In genomic region chr10:72099054-72099921, GRCh38 we compare ENCODE assay signal across 18 cellular contexts. TPM values are rescaled to one million over a fixed set of nuclear protein-coding genes. Genes with fewer than 3 reads are reported as not detected.
DNase-seq lines count a peak whose midpoint lies in the region; ATAC-seq and TF ChIP-seq lines count a peak whose summit lies in the region.
"Had no signal": no experiment of that assay in that cellular context is flagged by ENCODE, and none has a peak within 500 bp of the region (broad histone marks: within the 10 kb centered on the region; RNA-seq: fewer than 3 reads in every experiment).

No MANE protein-coding gene starts in this region.

- H3K4me2 ChIP-seq in hepatocyte = peak overlapping the region; percentile 14
- H3K4me2 ChIP-seq in smooth muscle cell = peak overlapping the region; percentile 11
- H3K4me2 ChIP-seq: BLaER1 had no signal

- H4K20me1 ChIP-seq in hepatocyte (ENCODE audit: insufficient read depth, poor library complexity, severe bottlenecking) (no peaks in the 10 kb centered on the region), smooth muscle cell (ENCODE audit: low read depth) (no peaks in the 10 kb centered on the region)
- H4K20me1 ChIP-seq: BLaER1 had no signal

- H3K4me3 ChIP-seq in WERI-Rb-1 (ENCODE audit: low read depth, low read length) (no peak overlapping the region), hepatocyte (no peak overlapping the region), smooth muscle cell (no peak overlapping the region)
- H3K4me3 ChIP-seq: BLaER1, gastroesophageal sphincter, skin epidermis, thoracic aorta had no signal

- no peak for DNase-seq in activated T-cell treated with anti-CD3 and anti-CD28 coated beads, Interleukin-2, amount 50 U/mL, for 72 hours
- no peak for DNase-seq in activated T-cell treated with anti-CD3 and anti-CD28 coated beads, Interleukin-2, amount 50 U/mL, for 48 hours
- DNase-seq in WERI-Rb-1 (no peak), hepatocyte (ENCODE audit: low spot score) (no peak), smooth muscle cell (lab: John Stamatoyannopoulos, UW; ENCODE audit: unreplicated experiment) (no peak)
- no peak for DNase-seq in activated CD4-positive, alpha-beta T cell treated with anti-CD3 and anti-CD28 coated beads for 48 hours
- DNase-seq: 8988T; activated CD4-positive, alpha-beta T cell treated with anti-CD3 and anti-CD28 coated beads, Interleukin-2, amount 50 U/mL, for 4 hours; activated naive CD4-positive, alpha-beta T cell treated with anti-CD3 and anti-CD28 coated beads, Interleukin-2, amount 10 ng/mL, durations not matched to agents 7 days and 5 days; cortex of kidney; GDM1 had no signal

- peaks cover 19% of the 10 kb centered on the region for H3F3A ChIP-seq in smooth muscle cell (ENCODE audit: low read depth)

- H3K27me3 Mint-ChIP-seq in activated T-cell treated with anti-CD3 and anti-CD28 coated beads, Interleukin-2, amount 50 U/mL, for 72 hours (ENCODE audit: low read depth) = no peaks in the 10 kb centered on the region
- H3K27me3 Mint-ChIP-seq: activated naive CD4-positive, alpha-beta T cell treated with anti-CD3 and anti-CD28 coated beads, Interleukin-2, amount 10 ng/mL, durations not matched to agents 7 days and 5 days had no signal

- H3K9me3 ChIP-seq in WERI-Rb-1 (ENCODE audit: severe bottlenecking) (no peaks in the 10 kb centered on the region), hepatocyte (ENCODE audit: low read depth) (no peaks in the 10 kb centered on the region), smooth muscle cell (replicated peaks; ENCODE audit: low read depth) (no peaks in the 10 kb centered on the region)
- H3K9me3 ChIP-seq: BLaER1, gastroesophageal sphincter, thoracic aorta had no signal

- H3K36me3 ChIP-seq in WERI-Rb-1 (peaks cover 7% of the 10 kb centered on the region), hepatocyte (replicated peaks; ENCODE audit: insufficient read depth, low read depth) (no peaks in the 10 kb centered on the region), smooth muscle cell (ENCODE audit: low read depth) (no peaks in the 10 kb centered on the region)

- no peaks in the 10 kb centered on the region for H3K9me2 ChIP-seq in hepatocyte (replicated peaks; ENCODE audit: insufficient read depth)

- H2AFZ ChIP-seq in hepatocyte (no peak overlapping the region), smooth muscle cell (ENCODE audit: low read depth) (no peak overlapping the region)

- H3K4me1 ChIP-seq in hepatocyte (ENCODE audit: insufficient read depth) = peaks cover 30% of the 10 kb centered on the region
- H3K4me1 ChIP-seq in smooth muscle cell (ENCODE audit: low read depth) = peaks cover 5% of the 10 kb centered on the region
- H3K4me1 ChIP-seq: BLaER1 had no signal

- no peak for TF ChIP-seq CTCF in WERI-Rb-1 (IDR thresholded peaks at IDR 0.05; ENCODE audit: low read depth, low read length)
- TF ChIP-seq CTCF in hepatocyte (IDR thresholded peaks at IDR 0.05; ENCODE audit: poor library complexity) = no peak
- TF ChIP-seq CTCF in smooth muscle cell (IDR thresholded peaks at IDR 0.05; ENCODE audit: borderline replicate concordance, insufficient read depth, poor library complexity, severe bottlenecking) = no peak

- H3K27me3 ChIP-seq in WERI-Rb-1 (ENCODE audit: insufficient read depth, low read depth, severe bottlenecking) (no peaks in the 10 kb centered on the region), hepatocyte (no peaks in the 10 kb centered on the region), smooth muscle cell (ENCODE audit: low read depth) (no peaks in the 10 kb centered on the region)
- H3K27me3 ChIP-seq: BLaER1, gastroesophageal sphincter had no signal

- H3K79me2 ChIP-seq in hepatocyte = no peaks in the 10 kb centered on the region
- H3K79me2 ChIP-seq in smooth muscle cell (ENCODE audit: low read depth) = no peaks in the 10 kb centered on the region

- H3K4me1 Mint-ChIP-seq in activated T-cell treated with anti-CD3 and anti-CD28 coated beads, Interleukin-2, amount 50 U/mL, for 72 hours (ENCODE audit: low read depth) = peaks cover 80% of the 10 kb centered on the region

- H3K4me3 Mint-ChIP-seq in activated T-cell treated with anti-CD3 and anti-CD28 coated beads, Interleukin-2, amount 50 U/mL, for 72 hours = no peak overlapping the region
- H3K4me3 Mint-ChIP-seq: activated naive CD4-positive, alpha-beta T cell treated with anti-CD3 and anti-CD28 coated beads, Interleukin-2, amount 10 ng/mL, durations not matched to agents 7 days and 5 days had no signal

- 90% methylated on average over 15 of the region's 15 CpGs for WGBS in hepatocyte (ENCODE audit: low lambda C conversion rate, missing lambda C conversion rate)
- 88% methylated on average over 15 of the region's 15 CpGs for WGBS in smooth muscle cell (ENCODE audit: low lambda C conversion rate)

- H3K27ac ChIP-seq in WERI-Rb-1 = peak overlapping the region; percentile 11; the same call in 1 of the 2 replicates
- H3K27ac ChIP-seq in hepatocyte = peak overlapping the region; percentile 78
- H3K27ac ChIP-seq in smooth muscle cell (ENCODE audit: low read depth) = peak overlapping the region; percentile 69
- H3K27ac ChIP-seq: BLaER1, gastroesophageal sphincter, skin epidermis, thoracic aorta had no signal

- H3K9me3 Mint-ChIP-seq in activated T-cell treated with anti-CD3 and anti-CD28 coated beads, Interleukin-2, amount 50 U/mL, for 72 hours = no peaks in the 10 kb centered on the region
- H3K9me3 Mint-ChIP-seq: activated naive CD4-positive, alpha-beta T cell treated with anti-CD3 and anti-CD28 coated beads, Interleukin-2, amount 10 ng/mL, durations not matched to agents 7 days and 5 days had no signal

- peak overlapping the region; percentile 32 for H3K27ac Mint-ChIP-seq in activated T-cell treated with anti-CD3 and anti-CD28 coated beads, Interleukin-2, amount 50 U/mL, for 72 hours
- H3K27ac Mint-ChIP-seq: activated naive CD4-positive, alpha-beta T cell treated with anti-CD3 and anti-CD28 coated beads, Interleukin-2, amount 10 ng/mL, durations not matched to agents 7 days and 5 days had no signal

- peaks cover 18 to 32% of the 10 kb centered on the region in 2 donors for H3K36me3 Mint-ChIP-seq in activated T-cell treated with anti-CD3 and anti-CD28 coated beads, Interleukin-2, amount 50 U/mL, for 72 hours (ENCODE audit: insufficient read depth in 2 of 2)

- H3K9ac ChIP-seq in smooth muscle cell (ENCODE audit: low read depth) = no peak overlapping the region
- H3K9ac ChIP-seq: BLaER1 had no signal

- no peak for ATAC-seq in activated T-cell treated with anti-CD3 and anti-CD28 coated beads, Interleukin-2, amount 50 U/mL, for 72 hours (replicated peaks in 1 of 2)
- no peak for ATAC-seq in GM19395 (IDR thresholded peaks at IDR 0.05; ENCODE audit: unreplicated experiment)
- no peak for ATAC-seq in GM21825 (IDR thresholded peaks at IDR 0.05; ENCODE audit: unreplicated experiment)
- ATAC-seq: gastroesophageal sphincter had no signal

RNA-seq across cellular contexts. Expression of gene SPOCK2, which starts 10.9 kb away (rescaled TPM):
- 100 to 1,000 TPM; 253 to 291 TPM for total RNA-seq in activated T-cell treated with anti-CD3 and anti-CD28 coated beads, Interleukin-2, amount 50 U/mL, for 72 hours
- total RNA-seq in hepatocyte (3.0 and 3.2 TPM in 2 replicates), smooth muscle cell (0.09 and 1.1 TPM in 2 replicates)
- polyA plus RNA-seq in hepatocyte (3.1 and 5.2 TPM in 2 replicates), smooth muscle cell (0.47 TPM in 1 of 2 replicates, not detected in the other)
- total RNA-seq: M059J had no signal

Comparison
In these comparisons a context has a peak if more than half of its experiments do, and no peak if none do; other contexts are left out.
1. H3K27ac ChIP-seq: peak in every context shown above with its lines; median percentile 78 in hepatocyte; 69 in smooth muscle cell; 11 in WERI-Rb-1.
2. RNA of gene SPOCK2, which starts 10.9 kb away (total RNA-seq): 253 to 291 TPM in activated T-cell treated with anti-CD3 and anti-CD28 coated beads, Interleukin-2, amount 50 U/mL, for 72 hours; 3.0 to 3.2 TPM in hepatocyte and 0.09 to 1.1 TPM in smooth muscle cell; every median in the first group is over 10 times any median in the second.